19 cellular contexts compared by ENCODE assay signal in genomic region chr12:11829764-11830194, GRCh38.
DNase-seq lines count a peak whose midpoint lies in the region; ATAC-seq, FAIRE-seq and TF ChIP-seq lines count a peak whose summit lies in the region.
"Had no signal": no experiment of that assay in that cellular context is flagged by ENCODE, and none has a peak within 500 bp of the region (broad histone marks: within the 10 kb centered on the region; RNA-seq: fewer than 3 reads in every experiment).

No MANE protein-coding gene starts in this region.

- H3K27me3 ChIP-seq in IMR-90 (ENCODE audit: control insufficient read depth, insufficient read depth, low read length), result no peaks in the 10 kb centered on the region
- no peaks in the 10 kb centered on the region for H3K27me3 ChIP-seq in esophagus squamous epithelium
- H3K27me3 ChIP-seq in lower lobe of right lung (ENCODE audit: low read depth), result no peaks in the 10 kb centered on the region
- no peaks in the 10 kb centered on the region for H3K27me3 ChIP-seq in tibial artery

- H3K23ac ChIP-seq in IMR-90 (ENCODE audit: low read depth, low read length), result peak overlapping the region; percentile 6; the same call in 1 of the 2 replicates

- intact Hi-C loops in IMR-90 (cut with micrococcal nuclease), result no loop called here
- intact Hi-C loops in esophagus squamous epithelium (cut with DNase I), result no loop called here
- intact Hi-C loops in lower lobe of right lung (cut with DNase I), result no loop called here
- intact Hi-C loops in tibial artery (cut with DNase I; ENCODE audit: low total_unique reads), result loop anchor here (5.0 kb wide), 1 partner anchor 1368 kb away; the partner anchor contains the start of gene EMP1

- H2BK120ac ChIP-seq in IMR-90 (ENCODE audit: low read depth, low read length), result no peak overlapping the region

- dilution Hi-C loops in IMR-90 (cut with HindIII; ENCODE audit: low sequenced_read_pairs, unreplicated experiment), result no loop called here

- no peak overlapping the region for H3K4me2 ChIP-seq in IMR-90 (ENCODE audit: low read depth, low read length)

- no peak overlapping the region for H3K4me3 ChIP-seq in IMR-90 (ENCODE audit: insufficient read depth, low read depth, low read length)
- H3K4me3 ChIP-seq in esophagus squamous epithelium, result no peak overlapping the region
- H3K4me3 ChIP-seq in lower lobe of right lung, result no peak overlapping the region
- H3K4me3 ChIP-seq in tibial artery, result no peak overlapping the region

- no peak for ATAC-seq in IMR-90 (ENCODE audit: low read depth)
- no peak for ATAC-seq in lower lobe of right lung
- ATAC-seq: stimulated activated naive CD8-positive, alpha-beta T cell treated with anti-CD3 and anti-CD28 coated beads, Interleukin-15, Interleukin-2, amounts not matched to agents 100 U/mL and 50 U/mL, for 24 hours had no signal

- peak overlapping the region; percentile 61; the same call in 1 of the 2 replicates for H3K14ac ChIP-seq in IMR-90 (replicated peaks; ENCODE audit: low read depth, low read length)

- no peak overlapping the region for H3K9ac ChIP-seq in IMR-90 (ENCODE audit: low read depth, low read length)

- TF ChIP-seq CTCF in IMR-90 (conservative IDR thresholded peaks at IDR 0.05; ENCODE audit: low read depth, low read length), result no peak
- TF ChIP-seq CTCF in esophagus squamous epithelium (IDR thresholded peaks at IDR 0.05), result no peak
- TF ChIP-seq CTCF in lower lobe of right lung (IDR thresholded peaks at IDR 0.05), result no peak
- no peak for TF ChIP-seq CTCF in tibial artery (IDR thresholded peaks at IDR 0.05)

- peaks cover 35 to 37% of the 10 kb centered on the region in 2 experiments for H3K79me1 ChIP-seq in IMR-90 (ENCODE audit: low read depth in 1 of 2, low read length in 2 of 2)

- no peak overlapping the region for H2AK5ac ChIP-seq in IMR-90 (ENCODE audit: low read depth, low read length)

- H3K18ac ChIP-seq in IMR-90 (ENCODE audit: low read depth, low read length), result no peak overlapping the region

- no peak for FAIRE-seq in H54 (lab: Jason Lieb, UNC)
- FAIRE-seq: D721Med, RCC 7860 had no signal

- no peak overlapping the region for H4K91ac ChIP-seq in IMR-90 (ENCODE audit: insufficient read depth, low read depth, low read length)

- 40% methylated on average over 1 of the region's 4 CpGs; no CpG with 5 or more reads in 1 of the 2 experiments for WGBS in IMR-90 (ENCODE audit: extremely low coverage in 2 of 2, insufficient read length in 1 of 2), 2 experiments
- 50 to 51% methylated on average over 4 of the region's 4 CpGs for WGBS in esophagus squamous epithelium, 2 donors

- H2BK15ac ChIP-seq in IMR-90 (ENCODE audit: low read depth, low read length), result no peak overlapping the region

- peak overlapping the region in 1 of 2 experiments; percentile 27; a peak in 1 of 4 replicates for H4K8ac ChIP-seq in IMR-90 (ENCODE audit: low read depth in 2 of 2, low read length in 2 of 2)

- H2AFZ ChIP-seq in IMR-90 (replicated peaks; ENCODE audit: low read length, poor library complexity), result no peak overlapping the region

- H3K4ac ChIP-seq in IMR-90 (ENCODE audit: low read depth, low read length), result no peak overlapping the region

- no TSS peak for BruUV-seq in IMR-90 (replicated peaks; lab: Mats Ljungman, UMichigan)

- no peak overlapping the region for H2BK5ac ChIP-seq in IMR-90 (ENCODE audit: low read depth, low read length, poor library complexity, severe bottlenecking)

- H3K36me3 ChIP-seq in IMR-90 (ENCODE audit: control insufficient read depth, insufficient read depth, low read length), result peaks cover 6% of the 10 kb centered on the region
- H3K36me3 ChIP-seq in esophagus squamous epithelium, result peaks cover 0 to 23% (median 0%) of the 10 kb centered on the region in 3 donors
- no peaks in the 10 kb centered on the region for H3K36me3 ChIP-seq in lower lobe of right lung
- no peaks in the 10 kb centered on the region for H3K36me3 ChIP-seq in tibial artery

- H3K56ac ChIP-seq in IMR-90 (ENCODE audit: extremely low read depth, insufficient read depth, low read length), result no peak overlapping the region

- TF ChIP-seq POLR2A in IMR-90 (IDR thresholded peaks at IDR 0.05; ENCODE audit: low read depth, low read length), result no peak
- TF ChIP-seq POLR2A in esophagus squamous epithelium (IDR thresholded peaks at IDR 0.05), result no peak
- TF ChIP-seq POLR2A in H54 (IDR thresholded peaks at IDR 0.05; ENCODE audit: low read depth, low read length), result no peak

- H3K9me3 ChIP-seq in IMR-90 (ENCODE audit: control insufficient read depth, insufficient read depth, low read length), result no peaks in the 10 kb centered on the region
- no peaks in the 10 kb centered on the region for H3K9me3 ChIP-seq in esophagus squamous epithelium
- no peaks in the 10 kb centered on the region for H3K9me3 ChIP-seq in lower lobe of right lung
- H3K9me3 ChIP-seq in tibial artery, result no peaks in the 10 kb centered on the region

- H2AK9ac ChIP-seq in IMR-90 (replicated peaks; ENCODE audit: low read depth, low read length, poor library complexity), result no peak overlapping the region

- DNase-seq in IMR-90 (no peak), esophagus squamous epithelium (lab: John Stamatoyannopoulos, UW) (no peak), lower lobe of right lung (no peak), tibial artery (no peak), H54 (ENCODE audit: insufficient read length, low spot score) (no peak), NCI-H2196 treated with DMSO at 0.1 percent for 48 hours (lab: John Stamatoyannopoulos, UW; ENCODE audit: unreplicated experiment) (no peak)
- DNase-seq in stimulated activated CD4-positive, alpha-beta T cell treated with anti-CD3 and anti-CD28 coated beads, Interleukin-4, amount 100 ng/mL, for 4 hours, result no peak
- DNase-seq: activated CD4-positive, alpha-beta memory T cell treated with anti-CD3 and anti-CD28 coated beads, Interleukin-2, amount 10 ng/mL, durations not matched to agents 7 days and 5 days; activated naive CD8-positive, alpha-beta T cell treated with anti-CD3 and anti-CD28 coated beads, Interleukin-2, amount 10 ng/mL, durations not matched to agents 7 days and 5 days; activated T-cell treated with anti-CD3 and anti-CD28 coated beads, Interleukin-2, amount 50 U/mL, for 48 hours; AML-193; foreskin melanocyte; immature natural killer cell; NCI-H187 treated with DMSO at 0.1 percent for 48 hours; NCI-H524 treated with DMSO at 0.1 percent for 48 hours; occipital lobe; stimulated activated naive CD8-positive, alpha-beta T cell treated with anti-CD3 and anti-CD28 coated beads, Interleukin-15, Interleukin-2, amounts not matched to agents 100 U/mL and 50 U/mL, for 24 hours had no signal

- POLR2A ChIA-PET in IMR-90 (lab: Charles Lee; ENCODE audit: unreplicated experiment), result no interaction called here

- peak overlapping the region; percentile 29; the same call in 1 of the 2 replicates for H4K5ac ChIP-seq in IMR-90 (ENCODE audit: low read depth, low read length)

- H4K20me1 ChIP-seq in IMR-90 (ENCODE audit: insufficient read depth, low read length), result no peaks in the 10 kb centered on the region

- H3K4me1 ChIP-seq in IMR-90 (ENCODE audit: control insufficient read depth, insufficient read depth, low read length), result peaks cover 16% of the 10 kb centered on the region
- peaks cover 23 to 82% (median 61%) of the 10 kb centered on the region in 3 donors for H3K4me1 ChIP-seq in esophagus squamous epithelium
- H3K4me1 ChIP-seq in lower lobe of right lung, result peaks cover 58% of the 10 kb centered on the region
- peaks cover 4 to 99% (median 73%) of the 10 kb centered on the region in 4 donors for H3K4me1 ChIP-seq in tibial artery

- CTCF ChIA-PET in IMR-90 (lab: Yijun Ruan, JAX), result no interaction called here

- H2BK20ac ChIP-seq in IMR-90 (ENCODE audit: low read depth, low read length), result no peak overlapping the region

- in situ Hi-C loops in IMR-90 (cut with MboI; ENCODE audit: low sequenced_read_pairs), result no loop called here

- peaks cover 17% of the 10 kb centered on the region for H3K9me1 ChIP-seq in IMR-90 (ENCODE audit: insufficient read depth, low read length)

- no peak for TF ChIP-seq RAD21 in IMR-90 (IDR thresholded peaks at IDR 0.05; ENCODE audit: low read length)

- H3K27ac ChIP-seq in IMR-90 (ENCODE audit: insufficient read depth, low read length), result no peak overlapping the region
- H3K27ac ChIP-seq in esophagus squamous epithelium, result peak overlapping the region; percentile 26 to 66 (median 63)
- H3K27ac ChIP-seq in lower lobe of right lung, result peak overlapping the region; percentile 4
- H3K27ac ChIP-seq in tibial artery, result peak overlapping the region; percentile 67

TF ChIP-seq in IMR-90, 13 proteins besides CTCF, POLR2A, EP300 and RAD21:
- TF ChIP-seq RCOR1 (IDR thresholded peaks at IDR 0.05; ENCODE audit: insufficient replicate concordance, low read length) (no peak), MXI1 (IDR thresholded peaks at IDR 0.05; ENCODE audit: borderline replicate concordance, low read depth, low read length) (no peak)
- TF ChIP-seq, protein P1, sequence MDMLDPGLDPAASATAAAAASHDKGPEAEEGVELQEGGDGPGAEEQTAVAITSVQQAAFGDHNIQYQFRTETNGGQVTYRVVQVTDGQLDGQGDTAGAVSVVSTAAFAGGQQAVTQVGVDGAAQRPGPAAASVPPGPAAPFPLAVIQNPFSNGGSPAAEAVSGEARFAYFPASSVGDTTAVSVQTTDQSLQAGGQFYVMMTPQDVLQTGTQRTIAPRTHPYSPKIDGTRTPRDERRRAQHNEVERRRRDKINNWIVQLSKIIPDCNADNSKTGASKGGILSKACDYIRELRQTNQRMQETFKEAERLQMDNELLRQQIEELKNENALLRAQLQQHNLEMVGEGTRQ (IDR thresholded peaks at IDR 0.05; ENCODE audit: low read depth, low read length), result no peak
